ENCODE assay signal across 9 cellular contexts in the genomic region with DNA sequence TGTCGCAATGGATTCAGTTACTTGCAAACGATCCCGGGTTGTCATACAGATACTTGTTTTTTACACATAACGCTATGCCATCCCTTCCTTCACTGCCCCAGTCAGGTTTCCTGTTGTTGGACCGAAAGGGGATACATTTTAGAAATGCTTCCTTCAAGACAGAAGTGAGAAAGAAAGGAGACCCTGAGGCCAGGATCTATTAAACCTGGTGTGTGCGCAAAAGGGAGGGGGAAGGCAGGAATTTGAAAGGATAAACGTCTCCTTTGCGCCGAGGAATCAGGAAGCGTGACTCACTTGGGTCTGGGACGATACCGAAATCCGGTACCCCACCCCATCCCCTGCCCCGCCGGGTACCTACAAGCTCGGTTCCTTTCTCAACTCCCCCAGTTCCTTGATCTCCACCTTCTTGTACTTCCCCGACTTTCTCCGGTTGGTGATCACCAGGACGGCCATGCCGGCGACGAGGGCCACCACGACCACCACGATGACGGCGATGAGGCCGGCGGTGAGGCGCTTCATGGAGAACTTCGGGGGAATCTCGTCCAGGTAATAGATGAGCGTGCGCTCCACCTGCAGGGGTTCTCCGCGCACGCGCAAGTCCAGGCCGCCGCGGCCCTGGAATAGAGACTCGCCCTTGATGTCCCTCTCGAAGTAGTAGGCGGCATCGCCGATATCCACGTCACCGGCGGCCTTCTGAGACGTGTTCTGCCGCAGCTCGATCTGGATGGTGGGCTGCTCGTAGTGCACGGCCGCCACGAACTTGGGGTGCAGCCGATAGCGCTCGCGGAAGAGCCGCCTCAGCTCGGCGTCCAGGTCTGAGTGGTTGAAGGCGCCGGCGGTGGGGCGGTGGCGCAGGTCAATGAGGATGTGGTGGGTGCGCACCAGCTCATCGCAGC. TPM values are rescaled to one million over a fixed set of nuclear protein-coding genes. Genes with fewer than 3 reads are reported as not detected.
DNase-seq lines count a peak whose midpoint lies in the region; ATAC-seq and TF ChIP-seq lines count a peak whose summit lies in the region.
"Had no signal": no experiment of that assay in that cellular context is flagged by ENCODE, and none has a peak within 500 bp of the region (broad histone marks: within the 10 kb centered on the region; RNA-seq: fewer than 3 reads in every experiment).

No MANE protein-coding gene starts in this region.

- H3K4me1 ChIP-seq in body of pancreas (peaks cover 60% of the 10 kb centered on the region), left lung (peaks cover 4 to 60% of the 10 kb centered on the region in 2 donors), stomach smooth muscle (ENCODE audit: control insufficient read depth, insufficient read depth, low read length) (peaks cover 8% of the 10 kb centered on the region)

- H3K27ac ChIP-seq in body of pancreas (peak overlapping the region; percentile 95 to 99 (median 98)), left lung (peak overlapping the region; percentile 85 to 88), stomach smooth muscle (ENCODE audit: low read length) (no peak overlapping the region)
- H3K27ac ChIP-seq: 22Rv1 had no signal

- no peaks in the 10 kb centered on the region for H3K9me3 ChIP-seq in body of pancreas
- no peaks in the 10 kb centered on the region for H3K9me3 ChIP-seq in left lung
- H3K9me3 ChIP-seq in stomach smooth muscle (ENCODE audit: control insufficient read depth in 2 of 2, low read length in 2 of 2) = no peaks in the 10 kb centered on the region

- intact Hi-C loops in body of pancreas (cut with DNase I) = no loop called here
- intact Hi-C loops in left lung (cut with DNase I) = no loop called here

- H3K4me3 ChIP-seq in body of pancreas (peak overlapping the region; percentile 6 to 52), left lung (peak overlapping the region; percentile 40 to 57), stomach smooth muscle (ENCODE audit: low read length in 2 of 2) (peak overlapping the region; percentile 32 to 64)

- no peak overlapping the region for H3K9ac ChIP-seq in stomach smooth muscle (ENCODE audit: low read length in 2 of 2)

- no peaks in the 10 kb centered on the region for H3K27me3 ChIP-seq in body of pancreas
- H3K27me3 ChIP-seq in left lung = peaks cover 6 to 23% of the 10 kb centered on the region in 2 donors
- peaks cover 31 to 36% of the 10 kb centered on the region in 2 donors for H3K27me3 ChIP-seq in stomach smooth muscle (ENCODE audit: control insufficient read depth in 1 of 2, insufficient read depth in 2 of 2, low read length in 2 of 2)

- TF ChIP-seq CTCF in body of pancreas (IDR thresholded peaks at IDR 0.05) = peak in 1 of 7 experiments; percentile 19
- no peak for TF ChIP-seq CTCF in left lung (IDR thresholded peaks at IDR 0.05)

- DNase-seq in DMS153 (lab: John Stamatoyannopoulos, UW) (peak; percentile 21), DMS153 treated with DMSO at 0.1 percent for 48 hours (lab: John Stamatoyannopoulos, UW; ENCODE audit: unreplicated experiment) (no peak), body of pancreas (peak; percentile 43 to 79 (median 62)), left lung (peak; percentile 64 to 90), G401 (ENCODE audit: low spot score) (no peak), MV-4-11 (lab: John Stamatoyannopoulos, UW) (no peak)

- peak; percentile 13 for ATAC-seq in body of pancreas
- ATAC-seq in left lung = peak; percentile 55
- no peak for ATAC-seq in HG03354 (IDR thresholded peaks at IDR 0.05; ENCODE audit: poor library complexity, severe bottlenecking, unreplicated experiment)

- H3K36me3 ChIP-seq in body of pancreas (replicated peaks in 1 of 2; ENCODE audit: insufficient read depth in 1 of 2, low read depth in 2 of 2) (no peaks in the 10 kb centered on the region), left lung (no peaks in the 10 kb centered on the region), stomach smooth muscle (ENCODE audit: control insufficient read depth in 2 of 2, insufficient read depth in 2 of 2, low read length in 2 of 2) (no peaks in the 10 kb centered on the region)

- WGBS in body of pancreas, 2 donors = 17 to 30% methylated on average over 22 to 69 of the region's 69 CpGs

- in situ Hi-C loops in G401 (cut with HindIII; ENCODE audit: low sequenced_read_pairs) = no loop called here

- peak in 1 of 3 donors; percentile 47 for TF ChIP-seq POLR2A in body of pancreas (IDR thresholded peaks at IDR 0.05)

RNA-seq across cellular contexts. Expression of gene TACSTD2, which starts 1.0 kb away (rescaled TPM):
- total RNA-seq in body of pancreas = 100 to 1,000 TPM; 101 to 106 TPM
- 100 to 1,000 TPM; 130 to 171 TPM for total RNA-seq in left lung
- total RNA-seq in G401 (2014; rRNA removed; shearing (Covaris generic)) = not detected in 2 replicates

RNA-seq across cellular contexts. Expression of gene OMA1, which starts 29.6 kb away (rescaled TPM):
- 10 to 100 TPM; 16.5 to 18.7 TPM for total RNA-seq in body of pancreas
- 10 to 100 TPM; 26.4 to 28.3 TPM for total RNA-seq in left lung
- total RNA-seq in G401 (2014; rRNA removed; shearing (Covaris generic)) = 22.1 and 24.6 TPM in 2 replicates

Comparison
In these comparisons a context has a peak if more than half of its experiments do, and no peak if none do; other contexts are left out.
1. DNase-seq: peak in DMS153 (single experiment), body of pancreas (4 of 4) and left lung (2 of 2); none in DMS153 treated with DMSO at 0.1 percent for 48 hours (single experiment), G401 (single experiment) and MV-4-11 (single experiment).
2. RNA of gene TACSTD2, which starts 1.0 kb away (total RNA-seq): 130 to 171 TPM in left lung and 101 to 106 TPM in body of pancreas; not detected in G401; every median in the first group is over 100 times any median in the second.
3. Peak in every context shown above with its lines, with median percentiles within 50 percentile points of each other: H3K4me3 ChIP-seq.